ENCODE assay signal across 9 cellular contexts in the genomic region with DNA sequence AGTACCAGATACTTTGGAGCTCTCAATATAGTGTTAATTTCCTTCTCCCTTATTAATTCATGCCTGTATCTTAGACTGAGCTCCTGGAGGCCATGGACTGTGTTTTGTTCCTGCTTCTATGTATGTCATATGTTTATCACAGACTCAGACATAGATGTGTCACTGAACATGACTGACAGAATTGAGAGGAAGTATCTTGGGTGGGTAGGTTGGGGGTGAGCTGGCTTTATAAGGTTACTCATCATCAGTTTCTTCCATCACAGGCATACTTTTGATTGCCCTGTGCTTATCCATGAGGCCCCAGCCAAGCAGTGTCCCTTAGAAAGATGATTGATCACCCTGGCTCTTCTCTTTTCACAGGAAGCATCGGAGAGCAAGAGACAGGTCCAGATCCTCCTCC. TPM values are rescaled to one million over a fixed set of nuclear protein-coding genes. Genes with fewer than 3 reads are reported as not detected.
DNase-seq lines count a peak whose midpoint lies in the region; ATAC-seq and TF ChIP-seq lines count a peak whose summit lies in the region.
"Had no signal": no experiment of that assay in that cellular context is flagged by ENCODE, and none has a peak within 500 bp of the region (broad histone marks: within the 10 kb centered on the region; RNA-seq: fewer than 3 reads in every experiment).

No MANE protein-coding gene starts in this region.

- POLR2A ChIA-PET in HCT116 (lab: Charles Lee) = interaction anchor here (0.7 to 2.0 kb wide), 3 partner anchors 86 to 150 kb away, joined by 4 to 7 read pairs (median 5); no protein-coding TSS in a partner anchor

- TF ChIP-seq RAD21 in HCT116 (IDR thresholded peaks at IDR 0.05; ENCODE audit: low read depth) = no peak

- H3K27me3 ChIP-seq in HCT116 (ENCODE audit: insufficient read depth, low read length) = no peaks in the 10 kb centered on the region
- H3K27me3 ChIP-seq in esophagus squamous epithelium = no peaks in the 10 kb centered on the region
- H3K27me3 ChIP-seq in spleen (replicated peaks in 1 of 7) = no peaks in the 10 kb centered on the region

- peaks cover 53 to 71% of the 10 kb centered on the region in 2 experiments for H3K36me3 ChIP-seq in HCT116 (ENCODE audit: control insufficient read depth in 1 of 2, insufficient read depth in 2 of 2, low read length in 2 of 2)
- peaks cover 21 to 91% (median 56%) of the 10 kb centered on the region in 3 donors for H3K36me3 ChIP-seq in esophagus squamous epithelium
- H3K36me3 ChIP-seq in spleen = peaks cover 0 to 97% (median 80%) of the 10 kb centered on the region in 6 donors

- 73% methylated on average over 1 of the region's 1 CpG; no CpG with 5 or more reads in 1 of the 2 donors for WGBS in esophagus squamous epithelium, 2 donors
- WGBS in spleen, 5 donors = 60 to 89% (median 82%) methylated on average over 1 of the region's 1 CpG

- H3K4me1 ChIP-seq in HCT116 (ENCODE audit: control insufficient read depth in 1 of 2, insufficient read depth in 2 of 2, low read length in 2 of 2) (peaks cover 11 to 33% of the 10 kb centered on the region in 2 experiments), esophagus squamous epithelium (peaks cover 10 to 22% (median 11%) of the 10 kb centered on the region in 3 donors), spleen (peaks cover 2 to 41% (median 19%) of the 10 kb centered on the region in 6 donors)

- CTCF ChIA-PET in HCT116 (lab: Charles Lee) = interaction anchor here (0.5 to 2.2 kb wide), 16 partner anchors 9 to 201 kb away, joined by 3 to 17 read pairs (median 4); partner anchors contain the start of genes THRAP3 and TRAPPC3

- no peaks in the 10 kb centered on the region for H3K9me2 ChIP-seq in HCT116 (ENCODE audit: insufficient read depth)

- peaks cover 34% of the 10 kb centered on the region; the same call in 1 of the 2 replicates for H3K79me2 ChIP-seq in HCT116 (ENCODE audit: insufficient read depth, low read length)

- DNase-seq in HCT116 (ENCODE audit: low read depth, low spot score) = no peak
- no peak for DNase-seq in esophagus squamous epithelium (lab: John Stamatoyannopoulos, UW)
- no peak for DNase-seq in spleen
- DNase-seq in NCI-H1436 treated with DMSO at 0.1 percent for 48 hours (lab: John Stamatoyannopoulos, UW) = no peak
- DNase-seq in glomerular visceral epithelial cell (ENCODE audit: extremely low spot score) = no peak
- DNase-seq in iPS-NIHi7 (ENCODE audit: extremely low spot score) = no peak
- DNase-seq: NK-92 treated with Interleukin-12 subunit alpha and Interleukin-12 subunit beta, amount 100 ng/mL, for 24 hours had no signal

- H3K9ac ChIP-seq in HCT116 (ENCODE audit: low read length) = peak overlapping the region; percentile 21; the same call in 1 of the 2 replicates

- H4K20me1 ChIP-seq in HCT116 (ENCODE audit: insufficient read depth) = no peaks in the 10 kb centered on the region

- no peak for ATAC-seq in HCT116
- ATAC-seq in HG03460 (IDR thresholded peaks at IDR 0.05; ENCODE audit: unreplicated experiment) = no peak

- H3K4me2 ChIP-seq in HCT116 (ENCODE audit: low read length) = peak overlapping the region; percentile 40

- H3K9me3 ChIP-seq in HCT116 (ENCODE audit: control insufficient read depth in 1 of 2, insufficient read depth in 1 of 2, low read depth in 1 of 2, low read length in 2 of 2) (no peaks in the 10 kb centered on the region), esophagus squamous epithelium (no peaks in the 10 kb centered on the region), spleen (no peaks in the 10 kb centered on the region)

- no TSS peak for BruUV-seq in HCT116 (replicated peaks; lab: Mats Ljungman, UMichigan)

- intact Hi-C loops in HCT116 (cut with micrococcal nuclease) (no loop called here), esophagus squamous epithelium (cut with DNase I) (no loop called here), spleen (cut with DNase I; ENCODE audit: low total_unique reads) (no loop called here)

- H3K4me3 ChIP-seq in HCT116 (replicated peaks in 1 of 2; ENCODE audit: low read depth in 1 of 2, low read length in 2 of 2) (no peak overlapping the region), esophagus squamous epithelium (no peak overlapping the region), spleen (no peak overlapping the region)

- TF ChIP-seq POLR2A in HCT116 (IDR thresholded peaks at IDR 0.05; ENCODE audit: borderline replicate concordance, extremely low read depth, insufficient read depth, insufficient read length) = no peak
- no peak for TF ChIP-seq POLR2A in esophagus squamous epithelium (IDR thresholded peaks at IDR 0.05)
- TF ChIP-seq POLR2A in spleen (IDR thresholded peaks at IDR 0.05) = no peak

- TF ChIP-seq CTCF in HCT116 (IDR thresholded peaks at IDR 0.05 in 2 of 3, conservative IDR thresholded peaks at IDR 0.05 in 1 of 3; ENCODE audit: borderline replicate concordance in 1 of 3, insufficient read depth in 1 of 3, low read depth in 2 of 3, low read length in 2 of 3) = no peak
- TF ChIP-seq CTCF in VCaP (conservative IDR thresholded peaks at IDR 0.05) = no peak
- TF ChIP-seq CTCF in esophagus squamous epithelium (IDR thresholded peaks at IDR 0.05) = no peak
- no peak for TF ChIP-seq CTCF in spleen (IDR thresholded peaks at IDR 0.05 in 8 of 11, conservative IDR thresholded peaks at IDR 0.05 in 3 of 11)

- RAD21 ChIA-PET in HCT116 (lab: Charles Lee; ENCODE audit: low non-redundant PET in 1 of 2, low total read pairs in 2 of 2, uncharacterized antibody in 2 of 2, unreplicated experiment in 2 of 2) = interaction anchor here (0.6 to 0.8 kb wide), 2 partner anchors 145 to 151 kb away, joined by 3 to 5 read pairs; partner anchors contain the start of genes MAP7D1 (in 1 of the 2) and TRAPPC3 (in 1 of the 2)

- no peak overlapping the region for H2AFZ ChIP-seq in HCT116 (ENCODE audit: low read depth, low read length, poor library complexity, severe bottlenecking)

- H3K27ac ChIP-seq in HCT116 (ENCODE audit: low read depth, low read length) (peak overlapping the region; percentile 47; the same call in 1 of the 2 replicates), VCaP (peak overlapping the region; percentile 74; the same call in 1 of the 2 replicates), esophagus squamous epithelium (peak overlapping the region; percentile 69 to 81 (median 72)), spleen (peak overlapping the region in 5 of 8 donors; percentile 12 to 50 (median 38))

TF ChIP-seq in HCT116, 20 proteins besides CTCF, POLR2A, EP300 and RAD21:
- no peak for TF ChIP-seq ZBTB33 (IDR thresholded peaks at IDR 0.05; ENCODE audit: extremely low read depth, insufficient replicate concordance, low read length)
- no peak for TF ChIP-seq TCF7L2 (IDR thresholded peaks at IDR 0.05; ENCODE audit: borderline replicate concordance, extremely low read depth, insufficient read depth, insufficient read length)
- TF ChIP-seq, protein P1, sequence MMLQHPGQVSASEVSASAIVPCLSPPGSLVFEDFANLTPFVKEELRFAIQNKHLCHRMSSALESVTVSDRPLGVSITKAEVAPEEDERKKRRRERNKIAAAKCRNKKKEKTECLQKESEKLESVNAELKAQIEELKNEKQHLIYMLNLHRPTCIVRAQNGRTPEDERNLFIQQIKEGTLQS (IDR thresholded peaks at IDR 0.05) = no peak
- TF ChIP-seq MAX (IDR thresholded peaks at IDR 0.05) = no peak
TF ChIP-seq in HCT116: peak in this region for 0.

RNA-seq across cellular contexts. Expression of gene SH3D21, which starts 5.6 kb away (rescaled TPM):
- total RNA-seq in HCT116 (2021; ENCODE audit: unreplicated experiment) = 9.3 TPM
- 5.4 and 6.9 TPM in 2 replicates for polyA plus RNA-seq in HCT116 (2012)
- 1 to 10 TPM; 2.8 to 9.7 (median 3.7) TPM for total RNA-seq in esophagus squamous epithelium
- 1 to 10 TPM; 1.7 to 9.4 (median 7.2) TPM for total RNA-seq in spleen
- polyA plus RNA-seq in spleen = 1 to 10 TPM; 1.7 to 5.1 (median 1.9) TPM

RNA-seq across cellular contexts. Expression of gene EVA1B, which starts 22.9 kb away (rescaled TPM):
- 25.1 TPM for total RNA-seq in HCT116 (2021; ENCODE audit: unreplicated experiment)
- polyA plus RNA-seq in HCT116 (2012) = 31.1 and 33.3 TPM in 2 replicates
- total RNA-seq in esophagus squamous epithelium = 10 to 100 TPM in 3 of 4 donors, 1 to 10 TPM in 1; 7.5 to 22.1 (median 12.8) TPM
- 10 to 100 TPM; 31.1 to 77.4 (median 43.7) TPM for total RNA-seq in spleen
- 10 to 100 TPM; 17.2 to 45.1 (median 37.4) TPM for polyA plus RNA-seq in spleen
